22 cellular contexts compared by ENCODE assay signal in genomic region chr1:40758004-40758403, GRCh38. TPM values are rescaled to one million over a fixed set of nuclear protein-coding genes. Genes with fewer than 3 reads are reported as not detected.
"Had no signal": no experiment of that assay in that cellular context is flagged by ENCODE, and none has a peak within 500 bp of the region (broad histone marks: within the 10 kb centered on the region; RNA-seq: fewer than 3 reads in every experiment).

No MANE protein-coding gene starts in this region.

- H3K4me2 ChIP-seq: smooth muscle cell had no signal

- DNase-seq: activated B cell treated with CpG ODN at 0.5 μM for 24 hours; activated CD8-positive, alpha-beta memory T cell treated with anti-CD3 and anti-CD28 coated beads for 24 hours; activated effector memory CD4-positive, alpha-beta T cell treated with Interleukin-2 at 50 U/mL for 16 hours; activated naive CD4-positive, alpha-beta T cell treated with Interleukin-2 at 50 U/mL for 16 hours; aorta; body of pancreas; cerebellar nuclear complex; colonic mucosa; effector memory CD4-positive, alpha-beta T cell; foreskin fibroblast; mesenchymal stem cell; stimulated activated CD4-positive, alpha-beta T cell treated with anti-CD3 and anti-CD28 coated beads, Interleukin-1b, Interleukin-23, amount 100 ng/mL, for 48 hours; stimulated activated CD4-positive, alpha-beta T cell treated with anti-CD3 and anti-CD28 coated beads, Interleukin-4, amount 100 ng/mL, for 4 hours; stimulated activated naive B cell treated with anti-CD40 and anti-IgM and Interleukin-4, amounts not matched to agents 10 μg/mL and 1 μg/mL and 100 μg/mL, for 72 hours; stomach; T-helper 1 cell; tibial artery had no signal

- H3K27me3 ChIP-seq: body of pancreas, colonic mucosa, stomach, suprapubic skin, tibial artery had no signal

- H3K27ac ChIP-seq: body of pancreas, colonic mucosa, stomach, suprapubic skin, tibial artery had no signal

- H3K4me3 ChIP-seq: body of pancreas, colonic mucosa, smooth muscle cell, stomach, suprapubic skin, tibial artery had no signal

- H3K9me3 ChIP-seq: body of pancreas, colonic mucosa, stomach, suprapubic skin, tibial artery had no signal

- ATAC-seq: body of pancreas; natural killer cell treated with Interleukin-12 subunit alpha and Interleukin-12 subunit beta and Interleukin-15 and Interleukin-18, amount 100 ng/mL, for 72 hours; stimulated activated naive B cell treated with anti-CD40 and anti-IgM and Interleukin-4, amounts not matched to agents 10 μg/mL and 1 μg/mL and 100 μg/mL, for 72 hours had no signal

- H3K4me1 ChIP-seq: body of pancreas, colonic mucosa had no signal

RNA-seq across cellular contexts. Expression of gene KCNQ4, which starts 25.6 kb away (rescaled TPM):
- total RNA-seq: dermis microvascular lymphatic vessel endothelial cell, osteoblast, smooth muscle cell had no signal
